Comparison of ENCODE assay signal across 8 cellular contexts in genomic region chrX:41084360-41085104, GRCh38. TPM values are rescaled to one million over a fixed set of nuclear protein-coding genes. Genes with fewer than 3 reads are reported as not detected.
A peak's percentile ranks its signal among the peaks of the same experiment; 100 is the strongest.
DNase-seq lines count a peak whose midpoint lies in the region; ATAC-seq and TF ChIP-seq lines count a peak whose summit lies in the region.

No MANE protein-coding gene starts in this region.

- H3K27me3 ChIP-seq in SU-DHL-6 (ENCODE audit: low read length) = no peaks in the 10 kb centered on the region
- no peaks in the 10 kb centered on the region for H3K27me3 ChIP-seq in thymus (ENCODE audit: control insufficient read depth, insufficient read depth)

- no peaks in the 10 kb centered on the region for H3K9me3 Mint-ChIP-seq in activated naive CD8-positive, alpha-beta T cell treated with anti-CD3 and anti-CD28 coated beads, Interleukin-2, amount 50 U/mL, for 24 hours
- H3K9me3 Mint-ChIP-seq in osteocyte (ENCODE audit: unreplicated experiment) = no peaks in the 10 kb centered on the region

- H3K4me1 ChIP-seq in thymus (ENCODE audit: control insufficient read depth, insufficient read depth, low read length) = no peaks in the 10 kb centered on the region

- intact Hi-C loops in Right ventricle myocardium inferior (cut with DNase I) = loop anchor here (2.0 to 10.0 kb wide), 2 partner anchors 74 to 210 kb away; no protein-coding TSS in a partner anchor

- H3K4me1 Mint-ChIP-seq in activated naive CD8-positive, alpha-beta T cell treated with anti-CD3 and anti-CD28 coated beads, Interleukin-2, amount 50 U/mL, for 24 hours = peaks cover 27% of the 10 kb centered on the region
- H3K4me1 Mint-ChIP-seq in osteocyte (ENCODE audit: unreplicated experiment) = peaks cover 15% of the 10 kb centered on the region

- peaks cover 8% of the 10 kb centered on the region for H3K36me3 Mint-ChIP-seq in activated naive CD8-positive, alpha-beta T cell treated with anti-CD3 and anti-CD28 coated beads, Interleukin-2, amount 50 U/mL, for 24 hours (ENCODE audit: low read depth)
- peaks cover 3% of the 10 kb centered on the region for H3K36me3 Mint-ChIP-seq in osteocyte (ENCODE audit: unreplicated experiment)

- no peaks in the 10 kb centered on the region for H4K20me1 ChIP-seq in SU-DHL-6 (ENCODE audit: low read depth, low read length)

- H3K27me3 Mint-ChIP-seq in activated naive CD8-positive, alpha-beta T cell treated with anti-CD3 and anti-CD28 coated beads, Interleukin-2, amount 50 U/mL, for 24 hours = no peaks in the 10 kb centered on the region
- H3K27me3 Mint-ChIP-seq in osteocyte (ENCODE audit: unreplicated experiment) = no peaks in the 10 kb centered on the region

- peak; percentile 61 for ATAC-seq in HG02763 (IDR thresholded peaks at IDR 0.05; ENCODE audit: unreplicated experiment)
- peak; percentile 76 for ATAC-seq in activated naive CD8-positive, alpha-beta T cell treated with anti-CD3 and anti-CD28 coated beads, Interleukin-2, amount 50 U/mL, for 24 hours
- peak; percentile 87 for ATAC-seq in Right ventricle myocardium inferior

- no peaks in the 10 kb centered on the region for H3K9me2 ChIP-seq in SU-DHL-6 (replicated peaks; ENCODE audit: insufficient read depth, low read length)

- WGBS in thymus = under 1% methylated on average over 65 of the region's 65 CpGs

- H3K4me3 Mint-ChIP-seq in activated naive CD8-positive, alpha-beta T cell treated with anti-CD3 and anti-CD28 coated beads, Interleukin-2, amount 50 U/mL, for 24 hours = peak overlapping the region; percentile 89
- peak overlapping the region; percentile 80 for H3K4me3 Mint-ChIP-seq in osteocyte (ENCODE audit: unreplicated experiment)

- H3K36me3 ChIP-seq in SU-DHL-6 (ENCODE audit: low read length) (no peaks in the 10 kb centered on the region), thymus (ENCODE audit: control insufficient read depth, insufficient read depth) (no peaks in the 10 kb centered on the region)

- H3K4me3 ChIP-seq in GM12875 (ENCODE audit: low read depth, low read length) (peak overlapping the region; percentile 75), SU-DHL-6 (ENCODE audit: insufficient read depth, low read length, poor library complexity, severe bottlenecking) (peak overlapping the region; percentile 77), thymus (ENCODE audit: low read length) (peak overlapping the region; percentile 76)

- peak overlapping the region; percentile 80 for H3K4me2 ChIP-seq in SU-DHL-6 (ENCODE audit: low read depth, low read length, poor library complexity, severe bottlenecking)

- peaks cover 42% of the 10 kb centered on the region for H3K79me2 ChIP-seq in SU-DHL-6 (ENCODE audit: insufficient read depth, low read length)

- H3F3A ChIP-seq in SU-DHL-6 (ENCODE audit: insufficient read depth) = peaks cover 4% of the 10 kb centered on the region; the same call in 1 of the 2 replicates

- peak; percentile 95 to 100 (median 100) for DNase-seq in NCI-H1417 (lab: John Stamatoyannopoulos, UW)
- peak; percentile 96 for DNase-seq in activated naive CD8-positive, alpha-beta T cell treated with anti-CD3 and anti-CD28 coated beads, Interleukin-2, amount 50 U/mL, for 24 hours
- peak; percentile 97 for DNase-seq in Right ventricle myocardium inferior (ENCODE audit: missing footprints)
- DNase-seq in osteocyte (ENCODE audit: extremely low spot score, unreplicated experiment) = peak; percentile 98

- peak overlapping the region; percentile 98 for H3K27ac Mint-ChIP-seq in activated naive CD8-positive, alpha-beta T cell treated with anti-CD3 and anti-CD28 coated beads, Interleukin-2, amount 50 U/mL, for 24 hours
- H3K27ac Mint-ChIP-seq in osteocyte (ENCODE audit: unreplicated experiment) = peak overlapping the region; percentile 99

- H3K9me3 ChIP-seq in SU-DHL-6 (ENCODE audit: insufficient read depth, low read length) (no peaks in the 10 kb centered on the region), thymus (ENCODE audit: control insufficient read depth) (no peaks in the 10 kb centered on the region)

- TF ChIP-seq CTCF in GM12875 (IDR thresholded peaks at IDR 0.05; ENCODE audit: borderline replicate concordance, insufficient read depth, low read depth, low read length) = no peak
- no peak for TF ChIP-seq CTCF in SU-DHL-6 (IDR thresholded peaks at IDR 0.05; ENCODE audit: insufficient read depth, low read length, poor library complexity, severe bottlenecking)
- no peak for TF ChIP-seq CTCF in osteocyte (IDR thresholded peaks at IDR 0.05)

- peak overlapping the region; percentile 95 for H3K27ac ChIP-seq in SU-DHL-6 (ENCODE audit: low read depth, low read length)
- peak overlapping the region; percentile 100 for H3K27ac ChIP-seq in thymus (ENCODE audit: low read depth)

- peak overlapping the region; percentile 97 for H3K9ac ChIP-seq in SU-DHL-6 (ENCODE audit: low read length)

- peak overlapping the region; percentile 43 for H2AFZ ChIP-seq in SU-DHL-6 (ENCODE audit: low read depth, low read length, severe bottlenecking)

RNA-seq across cellular contexts. Expression of gene USP9X, which starts 0.7 kb away (rescaled TPM):
- total RNA-seq in Right ventricle myocardium inferior = 51.6 TPM
- 80.4 and 89.2 TPM in 2 replicates for total RNA-seq in osteocyte
- 17.9 TPM for polyA plus RNA-seq in thymus

Comparison
In these comparisons a context has a peak if more than half of its experiments do, and no peak if none do; other contexts are left out.
1. Peak in every context shown above with its lines: DNase-seq, ATAC-seq, H3K4me3 ChIP-seq and H3K27ac ChIP-seq.